Comparison of ENCODE assay signal across 13 cellular contexts in the genomic region with DNA sequence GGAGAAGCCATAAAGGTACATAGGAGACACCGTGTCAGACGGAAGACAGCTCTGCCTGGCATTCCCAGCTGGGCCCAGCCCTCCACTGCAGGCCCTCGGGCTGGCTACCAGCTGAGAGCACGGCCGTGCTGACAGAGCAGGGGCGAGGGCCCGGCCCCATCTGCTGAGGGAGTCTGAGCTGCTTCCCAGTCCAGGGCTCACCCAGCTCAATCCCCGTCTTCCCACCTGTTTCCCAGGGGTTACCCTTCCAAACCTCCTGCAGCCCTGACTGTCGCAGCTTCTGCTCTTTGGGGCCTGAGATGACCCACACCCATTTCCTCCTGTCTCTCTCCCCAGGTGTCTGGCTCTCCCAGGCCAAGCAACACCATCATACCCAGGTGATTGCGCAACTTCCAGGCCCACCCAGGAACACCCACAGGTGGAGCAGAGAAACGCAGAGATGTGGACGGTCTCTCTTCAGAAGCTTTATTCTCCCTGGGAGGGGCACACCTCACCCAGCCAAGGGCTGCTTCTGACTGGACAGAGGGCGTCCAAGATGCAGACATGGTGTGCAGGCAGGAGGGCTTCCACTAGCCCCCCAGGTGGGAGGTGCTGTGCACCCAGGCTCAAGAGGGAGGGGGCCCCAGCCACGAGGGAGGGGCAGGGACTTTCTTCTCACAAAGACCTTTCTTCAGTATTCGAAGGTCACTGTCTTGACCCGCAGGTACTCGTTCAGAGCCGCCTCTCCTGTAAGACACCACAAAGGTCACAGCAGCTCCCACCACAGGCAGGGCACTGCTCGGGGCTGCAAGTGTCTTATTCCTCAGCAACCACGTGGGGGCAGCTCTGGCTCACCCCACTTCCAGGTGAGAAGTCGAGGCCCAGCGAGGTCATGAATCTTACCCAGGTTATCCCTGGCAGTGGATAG. TPM values are rescaled to one million over a fixed set of nuclear protein-coding genes. Genes with fewer than 3 reads are reported as not detected.
DNase-seq lines count a peak whose midpoint lies in the region; ATAC-seq and TF ChIP-seq lines count a peak whose summit lies in the region.
"Had no signal": no experiment of that assay in that cellular context is flagged by ENCODE, and none has a peak within 500 bp of the region (broad histone marks: within the 10 kb centered on the region; RNA-seq: fewer than 3 reads in every experiment).

No MANE protein-coding gene starts in this region.

- no peaks in the 10 kb centered on the region for H3K27me3 ChIP-seq in GM23338 (ENCODE audit: insufficient read depth)
- no peaks in the 10 kb centered on the region for H3K27me3 ChIP-seq in SU-DHL-6 (ENCODE audit: low read length)
- no peaks in the 10 kb centered on the region for H3K27me3 ChIP-seq in subcutaneous abdominal adipose tissue (ENCODE audit: control insufficient read depth in 5 of 5, insufficient read depth in 4 of 5, low read length in 5 of 5)

- H3K9ac ChIP-seq in SU-DHL-6 (ENCODE audit: low read length) (no peak overlapping the region), subcutaneous abdominal adipose tissue (ENCODE audit: low read length in 5 of 5) (peak overlapping the region in 2 of 5 donors; percentile 11 to 53)

- H2AFZ ChIP-seq in GM23338, result no peak overlapping the region; the same call in 1 of the 2 replicates
- no peak overlapping the region for H2AFZ ChIP-seq in SU-DHL-6 (ENCODE audit: low read depth, low read length, severe bottlenecking)

- H3K36me3 Mint-ChIP-seq in GM23338 (ENCODE audit: low read depth), result no peaks in the 10 kb centered on the region

- H3K9me2 ChIP-seq in GM23338 (ENCODE audit: insufficient read depth), result no peaks in the 10 kb centered on the region
- no peaks in the 10 kb centered on the region for H3K9me2 ChIP-seq in SU-DHL-6 (replicated peaks; ENCODE audit: insufficient read depth, low read length)

- H3K9me3 Mint-ChIP-seq in GM23338, result peaks cover 3% of the 10 kb centered on the region; the same call in 2 of the 3 replicates

- H3K4me1 ChIP-seq in GM23338 (ENCODE audit: insufficient read depth), result no peaks in the 10 kb centered on the region
- H3K4me1 ChIP-seq in subcutaneous abdominal adipose tissue (ENCODE audit: control insufficient read depth in 5 of 5, insufficient read depth in 5 of 5, low read length in 5 of 5), result peaks cover 0 to 34% (median 27%) of the 10 kb centered on the region in 5 donors

- no peaks in the 10 kb centered on the region for H3K79me2 ChIP-seq in GM23338 (replicated peaks; ENCODE audit: insufficient read depth)
- H3K79me2 ChIP-seq in SU-DHL-6 (ENCODE audit: insufficient read depth, low read length), result no peaks in the 10 kb centered on the region

- no peaks in the 10 kb centered on the region for H3F3A ChIP-seq in GM23338 (replicated peaks; ENCODE audit: low read depth)
- H3F3A ChIP-seq in SU-DHL-6 (ENCODE audit: insufficient read depth), result no peaks in the 10 kb centered on the region

- no peak overlapping the region for H3K27ac ChIP-seq in GM23338 (ENCODE audit: low read depth)
- H3K27ac ChIP-seq in SU-DHL-6 (ENCODE audit: low read depth, low read length), result no peak overlapping the region
- peak overlapping the region; percentile 65 for H3K27ac ChIP-seq in subcutaneous abdominal adipose tissue (ENCODE audit: low read depth, low read length)
- H3K27ac ChIP-seq in RWPE1, result no peak overlapping the region

- H4K20me1 ChIP-seq in GM23338 (replicated peaks; ENCODE audit: insufficient read depth) (no peaks in the 10 kb centered on the region), SU-DHL-6 (ENCODE audit: low read depth, low read length) (no peaks in the 10 kb centered on the region)

- CTCF ChIA-PET in RWPE1 (lab: Yijun Ruan, JAX), result interaction anchor here (0.6 to 1.2 kb wide), 3 partner anchors 95 to 1465 kb away, joined by 3 to 5 read pairs (median 3); no protein-coding TSS in a partner anchor

- no peak overlapping the region for H3K4me3 ChIP-seq in GM23338
- no peak overlapping the region for H3K4me3 ChIP-seq in SU-DHL-6 (ENCODE audit: insufficient read depth, low read length, poor library complexity, severe bottlenecking)
- no peak overlapping the region for H3K4me3 ChIP-seq in subcutaneous abdominal adipose tissue (ENCODE audit: low read depth in 1 of 5, low read length in 5 of 5)
- H3K4me3 ChIP-seq: skin epidermis had no signal

- TF ChIP-seq CTCF in GM23338 (conservative IDR thresholded peaks at IDR 0.05; ENCODE audit: low read depth in 2 of 2) (peak; percentile 46 to 70), SU-DHL-6 (IDR thresholded peaks at IDR 0.05; ENCODE audit: insufficient read depth, low read length, poor library complexity, severe bottlenecking) (peak; percentile 9), RWPE1 (conservative IDR thresholded peaks at IDR 0.05; ENCODE audit: low read depth) (no peak)

- ATAC-seq in GM23338, result peak; percentile 95

- POLR2A ChIA-PET in RWPE1 (lab: Yijun Ruan, JAX; ENCODE audit: low non-redundant PET), result no interaction called here

- peak; percentile 61 for DNase-seq in GM23338 (ENCODE audit: low spot score)
- peak; percentile 75 for DNase-seq in iPS-NIHi11 (ENCODE audit: low spot score)
- DNase-seq in LoVo (ENCODE audit: low spot score), result no peak
- no peak for DNase-seq in RWPE1 (ENCODE audit: low spot score)
- DNase-seq in NCI-H1436 (lab: John Stamatoyannopoulos, UW), result no peak
- DNase-seq in T-helper 9 cell, result no peak
- DNase-seq: activated naive CD4-positive, alpha-beta T cell treated with anti-CD3 and anti-CD28 coated beads, Interleukin-2, amount 50 U/mL, for 16 hours; cortex of kidney; DMS79 treated with DMSO at 0.1 percent for 48 hours; KBM-7 had no signal

- H3K4me3 Mint-ChIP-seq in GM23338, result no peak overlapping the region

- H3K9me3 ChIP-seq in SU-DHL-6 (ENCODE audit: insufficient read depth, low read length), result no peaks in the 10 kb centered on the region
- no peaks in the 10 kb centered on the region for H3K9me3 ChIP-seq in subcutaneous abdominal adipose tissue (ENCODE audit: control insufficient read depth in 5 of 5, low read length in 5 of 5)

- no peak overlapping the region for H3K27ac Mint-ChIP-seq in GM23338

- H3K27me3 Mint-ChIP-seq in GM23338 (ENCODE audit: insufficient read depth, low read depth, poor library complexity), result no peaks in the 10 kb centered on the region

- no peak overlapping the region for H3K4me2 ChIP-seq in GM23338
- H3K4me2 ChIP-seq in SU-DHL-6 (ENCODE audit: low read depth, low read length, poor library complexity, severe bottlenecking), result no peak overlapping the region

- no peaks in the 10 kb centered on the region for H3K36me3 ChIP-seq in GM23338 (ENCODE audit: insufficient read depth)
- no peaks in the 10 kb centered on the region for H3K36me3 ChIP-seq in SU-DHL-6 (ENCODE audit: low read length)
- peaks cover 0 to 40% (median 23%) of the 10 kb centered on the region in 5 donors for H3K36me3 ChIP-seq in subcutaneous abdominal adipose tissue (ENCODE audit: control insufficient read depth in 5 of 5, insufficient read depth in 5 of 5, low read length in 5 of 5)

- H3K4me1 Mint-ChIP-seq in GM23338, result no peaks in the 10 kb centered on the region; the same call in 2 of the 3 replicates

TF ChIP-seq in GM23338, 12 proteins besides CTCF, POLR2A, EP300 and RAD21 (continues in another document):
- TF ChIP-seq EZH2 (IDR thresholded peaks at IDR 0.05; ENCODE audit: low read depth, unreplicated experiment) (no peak), CREB1 (CRISPR knock-in tag; IDR thresholded peaks at IDR 0.05; ENCODE audit: low read depth) (no peak), STAT1 (IDR thresholded peaks at IDR 0.05; ENCODE audit: unreplicated experiment) (no peak), EZH2phosphoT487 (IDR thresholded peaks at IDR 0.05; ENCODE audit: unreplicated experiment) (no peak), ZNF331 (CRISPR knock-in tag; IDR thresholded peaks at IDR 0.05; ENCODE audit: low read depth) (no peak)
- TF ChIP-seq, protein P1, sequence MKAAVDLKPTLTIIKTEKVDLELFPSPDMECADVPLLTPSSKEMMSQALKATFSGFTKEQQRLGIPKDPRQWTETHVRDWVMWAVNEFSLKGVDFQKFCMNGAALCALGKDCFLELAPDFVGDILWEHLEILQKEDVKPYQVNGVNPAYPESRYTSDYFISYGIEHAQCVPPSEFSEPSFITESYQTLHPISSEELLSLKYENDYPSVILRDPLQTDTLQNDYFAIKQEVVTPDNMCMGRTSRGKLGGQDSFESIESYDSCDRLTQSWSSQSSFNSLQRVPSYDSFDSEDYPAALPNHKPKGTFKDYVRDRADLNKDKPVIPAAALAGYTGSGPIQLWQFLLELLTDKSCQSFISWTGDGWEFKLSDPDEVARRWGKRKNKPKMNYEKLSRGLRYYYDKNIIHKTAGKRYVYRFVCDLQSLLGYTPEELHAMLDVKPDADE (IDR thresholded peaks at IDR 0.05), result no peak

RNA-seq across cellular contexts. Expression of a gene that starts 19.4 kb away (rescaled TPM):
- 27.3 and 29.8 TPM in 2 replicates for total RNA-seq in GM23338 (2014; rRNA removed; shearing (Covaris generic))
- polyA plus RNA-seq in GM23338 (2016; fragmentation: Nextera tagmentation; extraction: Ambion mirVana), result 12.1 and 13.4 TPM in 2 replicates

Comparison
In these comparisons a context has a peak if more than half of its experiments do, and no peak if none do; other contexts are left out.
1. DNase-seq: peak in GM23338 (single experiment) and iPS-NIHi11 (single experiment); none in LoVo (single experiment), RWPE1 (single experiment), NCI-H1436 (single experiment) and T-helper 9 cell (single experiment).